2 cellular contexts compared by ENCODE assay signal in the genomic region with DNA sequence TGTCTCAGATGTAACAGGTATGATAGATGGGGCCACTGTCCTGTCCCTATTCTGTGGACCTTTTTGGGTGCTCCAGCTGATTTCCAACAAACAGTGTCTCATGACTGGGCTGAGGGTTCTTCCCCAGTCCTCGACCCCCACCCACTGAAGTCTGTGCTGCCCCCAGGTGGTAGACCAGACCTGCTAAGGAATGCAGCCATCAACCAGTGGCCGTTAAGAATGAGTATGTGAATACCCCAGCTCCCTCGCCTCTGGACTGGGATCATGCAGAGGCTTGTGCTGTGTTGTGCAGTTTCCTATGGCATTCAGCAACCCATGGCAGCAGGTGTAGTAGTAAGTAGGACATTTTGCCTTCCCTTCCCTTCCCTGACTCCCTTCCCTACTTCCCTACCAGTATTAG.
TF ChIP-seq lines count a peak whose summit lies in the region.

No MANE protein-coding gene starts in this region.

TF ChIP-seq in HepG2, 621 proteins besides CTCF, POLR2A, EP300 and RAD21 (continued from another document):
- TF ChIP-seq, protein P1, sequence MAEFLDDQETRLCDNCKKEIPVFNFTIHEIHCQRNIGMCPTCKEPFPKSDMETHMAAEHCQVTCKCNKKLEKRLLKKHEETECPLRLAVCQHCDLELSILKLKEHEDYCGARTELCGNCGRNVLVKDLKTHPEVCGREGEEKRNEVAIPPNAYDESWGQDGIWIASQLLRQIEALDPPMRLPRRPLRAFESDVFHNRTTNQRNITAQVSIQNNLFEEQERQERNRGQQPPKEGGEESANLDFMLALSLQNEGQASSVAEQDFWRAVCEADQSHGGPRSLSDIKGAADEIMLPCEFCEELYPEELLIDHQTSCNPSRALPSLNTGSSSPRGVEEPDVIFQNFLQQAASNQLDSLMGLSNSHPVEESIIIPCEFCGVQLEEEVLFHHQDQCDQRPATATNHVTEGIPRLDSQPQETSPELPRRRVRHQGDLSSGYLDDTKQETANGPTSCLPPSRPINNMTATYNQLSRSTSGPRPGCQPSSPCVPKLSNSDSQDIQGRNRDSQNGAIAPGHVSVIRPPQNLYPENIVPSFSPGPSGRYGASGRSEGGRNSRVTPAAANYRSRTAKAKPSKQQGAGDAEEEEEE (CRISPR knock-in tag; IDR thresholded peaks at IDR 0.05; ENCODE audit: borderline replicate concordance), result no peak
- TF ChIP-seq SKI (IDR thresholded peaks at IDR 0.05; ENCODE audit: partially characterized antibody) (no peak), NRL (CRISPR knock-in tag; IDR thresholded peaks at IDR 0.05; ENCODE audit: borderline replicate concordance) (no peak), ZNF674 (CRISPR knock-in tag; IDR thresholded peaks at IDR 0.05; ENCODE audit: low read depth) (no peak), ASH2L (IDR thresholded peaks at IDR 0.05; ENCODE audit: insufficient read length, low read depth, low read length) (no peak)
- TF ChIP-seq, protein P2, sequence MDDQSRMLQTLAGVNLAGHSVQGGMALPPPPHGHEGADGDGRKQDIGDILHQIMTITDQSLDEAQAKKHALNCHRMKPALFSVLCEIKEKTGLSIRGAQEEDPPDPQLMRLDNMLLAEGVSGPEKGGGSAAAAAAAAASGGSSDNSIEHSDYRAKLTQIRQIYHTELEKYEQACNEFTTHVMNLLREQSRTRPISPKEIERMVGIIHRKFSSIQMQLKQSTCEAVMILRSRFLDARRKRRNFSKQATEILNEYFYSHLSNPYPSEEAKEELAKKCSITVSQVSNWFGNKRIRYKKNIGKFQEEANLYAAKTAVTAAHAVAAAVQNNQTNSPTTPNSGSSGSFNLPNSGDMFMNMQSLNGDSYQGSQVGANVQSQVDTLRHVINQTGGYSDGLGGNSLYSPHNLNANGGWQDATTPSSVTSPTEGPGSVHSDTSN (CRISPR knock-in tag; IDR thresholded peaks at IDR 0.05; ENCODE audit: borderline replicate concordance), result no peak

TF ChIP-seq in H1, 55 proteins besides CTCF, POLR2A, EP300 and RAD21 (continued from another document):
- TF ChIP-seq CEBPB (IDR thresholded peaks at IDR 0.05; ENCODE audit: low read depth, low read length), result no peak
